Comparison of ENCODE assay signal across 9 cellular contexts in the genomic region with DNA sequence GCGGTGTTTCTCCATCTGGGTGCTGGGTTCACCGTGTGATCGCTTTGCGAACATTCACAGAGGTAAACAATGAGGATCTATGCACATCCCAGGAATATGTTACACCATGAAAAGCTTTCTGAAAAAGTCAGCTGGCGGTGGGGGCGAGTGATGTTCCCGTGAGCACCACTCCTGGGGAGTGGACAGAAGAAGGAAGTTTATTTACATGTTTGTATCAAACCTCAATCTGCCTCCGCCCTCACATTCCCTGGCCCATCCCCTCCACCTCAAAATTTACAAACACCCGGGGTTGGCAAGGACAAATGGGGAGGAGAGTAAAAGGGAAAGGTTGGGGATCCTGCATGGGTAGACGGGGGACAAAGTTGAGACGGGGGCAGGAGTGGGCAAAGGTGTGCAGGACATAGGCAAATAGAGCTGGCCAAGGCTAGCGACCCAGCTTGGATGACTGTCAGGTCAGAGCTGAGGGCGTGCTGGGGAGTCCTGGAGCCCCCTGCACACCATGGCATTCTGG. TPM values are rescaled to one million over a fixed set of nuclear protein-coding genes. Genes with fewer than 3 reads are reported as not detected.
DNase-seq lines count a peak whose midpoint lies in the region; ATAC-seq and TF ChIP-seq lines count a peak whose summit lies in the region.
"Had no signal": no experiment of that assay in that cellular context is flagged by ENCODE, and none has a peak within 500 bp of the region (broad histone marks: within the 10 kb centered on the region; RNA-seq: fewer than 3 reads in every experiment).

No MANE protein-coding gene starts in this region.

- H3K27me3 Mint-ChIP-seq in GM23338 (ENCODE audit: insufficient read depth, low read depth, poor library complexity), result peaks cover 15% of the 10 kb centered on the region

- H2AFZ ChIP-seq in GM23338 (no peak overlapping the region), hepatocyte (no peak overlapping the region)

- peaks cover 54% of the 10 kb centered on the region for H3K4me1 ChIP-seq in GM23338 (ENCODE audit: insufficient read depth)
- H3K4me1 ChIP-seq in adrenal gland (replicated peaks in 1 of 2), result peaks cover 50 to 85% of the 10 kb centered on the region in 2 donors
- H3K4me1 ChIP-seq in hepatocyte (ENCODE audit: insufficient read depth), result peaks cover 48% of the 10 kb centered on the region
- peaks cover 80% of the 10 kb centered on the region for H3K4me1 ChIP-seq in skeletal muscle satellite cell (ENCODE audit: control insufficient read depth, insufficient read depth, low read length)

- ATAC-seq in GM23338 (no peak), HG02938 (IDR thresholded peaks at IDR 0.05; ENCODE audit: unreplicated experiment) (no peak)

- peaks cover 33% of the 10 kb centered on the region for H3K4me1 Mint-ChIP-seq in GM23338

- H3K4me2 ChIP-seq in GM23338 (peak overlapping the region; percentile 50; the same call in 1 of the 2 replicates), hepatocyte (peak overlapping the region; percentile 82), skeletal muscle satellite cell (ENCODE audit: low read length) (peak overlapping the region; percentile 92)

- WGBS in adrenal gland, 4 donors, result 31 to 37% (median 35%) methylated on average over 13 of the region's 13 CpGs
- WGBS in hepatocyte (ENCODE audit: low lambda C conversion rate, missing lambda C conversion rate), result 50% methylated on average over 13 of the region's 13 CpGs

- H3K9me3 ChIP-seq in adrenal gland (replicated peaks in 1 of 3), result no peaks in the 10 kb centered on the region
- H3K9me3 ChIP-seq in hepatocyte (ENCODE audit: low read depth), result no peaks in the 10 kb centered on the region
- H3K9me3 ChIP-seq in skeletal muscle satellite cell (replicated peaks; ENCODE audit: low read length), result no peaks in the 10 kb centered on the region

- peak overlapping the region; percentile 43; the same call in 1 of the 3 replicates for H3K4me3 Mint-ChIP-seq in GM23338

- H3K9me2 ChIP-seq in GM23338 (ENCODE audit: insufficient read depth) (no peaks in the 10 kb centered on the region), hepatocyte (replicated peaks; ENCODE audit: insufficient read depth) (no peaks in the 10 kb centered on the region)

- peak overlapping the region; percentile 97 for H3K9ac ChIP-seq in skeletal muscle satellite cell (ENCODE audit: low read depth, low read length)

- intact Hi-C loops in adrenal gland (cut with DNase I), result loop anchor here (5.0 to 10.0 kb wide), 3 partner anchors 47 to 200 kb away; partner anchors contain the start of genes GAPDH (in 1 of the 2) and LTBR (in 1 of the 2)

- TF ChIP-seq CTCF in GM23338 (conservative IDR thresholded peaks at IDR 0.05; ENCODE audit: low read depth in 2 of 2), result no peak
- no peak for TF ChIP-seq CTCF in adrenal gland (IDR thresholded peaks at IDR 0.05)
- TF ChIP-seq CTCF in hepatocyte (IDR thresholded peaks at IDR 0.05; ENCODE audit: poor library complexity), result no peak

- DNase-seq in GM23338 (ENCODE audit: low spot score), result no peak
- no peak for DNase-seq in adrenal gland
- DNase-seq in hepatocyte (ENCODE audit: low spot score), result no peak
- no peak for DNase-seq in amniotic stem cell (lab: John Stamatoyannopoulos, UW)
- DNase-seq in DMS 273 treated with DMSO at 0.1 percent for 48 hours (lab: John Stamatoyannopoulos, UW), result no peak
- DNase-seq in RPMI8226, result no peak
- DNase-seq: NCI-H2081 had no signal

- H3F3A ChIP-seq in GM23338 (replicated peaks; ENCODE audit: low read depth), result peaks cover 34% of the 10 kb centered on the region

- no peaks in the 10 kb centered on the region for H3K9me3 Mint-ChIP-seq in GM23338

- no peaks in the 10 kb centered on the region for H3K27me3 ChIP-seq in GM23338 (ENCODE audit: insufficient read depth)
- no peaks in the 10 kb centered on the region for H3K27me3 ChIP-seq in adrenal gland
- H3K27me3 ChIP-seq in hepatocyte, result no peaks in the 10 kb centered on the region
- no peaks in the 10 kb centered on the region for H3K27me3 ChIP-seq in skeletal muscle satellite cell (ENCODE audit: control insufficient read depth, insufficient read depth, low read length)

- H3K36me3 ChIP-seq in GM23338 (ENCODE audit: insufficient read depth) (peaks cover 19% of the 10 kb centered on the region; the same call in 1 of the 2 replicates), adrenal gland (replicated peaks in 1 of 2) (peaks cover 0 to 48% of the 10 kb centered on the region in 2 donors), hepatocyte (replicated peaks; ENCODE audit: insufficient read depth, low read depth) (peaks cover 4% of the 10 kb centered on the region), skeletal muscle satellite cell (ENCODE audit: insufficient read depth, low read length) (peaks cover 75% of the 10 kb centered on the region)

- H3K4me3 ChIP-seq in GM23338 (peak overlapping the region; percentile 43; the same call in 1 of the 2 replicates), adrenal gland (peak overlapping the region in 1 of 4 donors; percentile 93), hepatocyte (no peak overlapping the region), skeletal muscle satellite cell (ENCODE audit: low read length) (peak overlapping the region; percentile 66)

- H3K36me3 Mint-ChIP-seq in GM23338 (ENCODE audit: low read depth), result peaks cover 50% of the 10 kb centered on the region

- H3K27ac ChIP-seq in GM23338 (ENCODE audit: low read depth) (peak overlapping the region; percentile 98), adrenal gland (peak overlapping the region; percentile 90 to 98 (median 97)), hepatocyte (peak overlapping the region; percentile 99)

- 0 out of 2 replicates have a peak, but pooled peaks cover 3% of the 10 kb centered on the region for H4K20me1 ChIP-seq in GM23338 (replicated peaks; ENCODE audit: insufficient read depth)
- H4K20me1 ChIP-seq in hepatocyte (ENCODE audit: insufficient read depth, poor library complexity, severe bottlenecking), result peaks cover 20% of the 10 kb centered on the region

- H3K27ac Mint-ChIP-seq in GM23338, result no peak overlapping the region; the same call in 1 of the 2 replicates

- TF ChIP-seq POLR2A in adrenal gland (IDR thresholded peaks at IDR 0.05), result no peak

- H3K79me2 ChIP-seq in GM23338 (replicated peaks; ENCODE audit: insufficient read depth) (peaks cover 53% of the 10 kb centered on the region), hepatocyte (peaks cover 75% of the 10 kb centered on the region)

TF ChIP-seq in GM23338, 12 proteins besides CTCF, POLR2A, EP300 and RAD21:
- no peak for TF ChIP-seq EZH2phosphoT487 (IDR thresholded peaks at IDR 0.05; ENCODE audit: unreplicated experiment)

RNA-seq across cellular contexts. Expression of gene TNFRSF1A, which starts 6.9 kb away (rescaled TPM):
- 36.7 and 43.4 TPM in 2 replicates for total RNA-seq in GM23338 (2014; rRNA removed; shearing (Covaris generic))
- polyA plus RNA-seq in GM23338 (2016; fragmentation: Nextera tagmentation; extraction: Ambion mirVana), result 24.3 and 28.5 TPM in 2 replicates
- total RNA-seq in adrenal gland, result 100 to 1,000 TPM; 181 to 386 (median 262) TPM
- 100 to 1,000 TPM in 2 of 3 donors, 10 to 100 TPM in 1; 91.8 to 167 (median 160) TPM for polyA plus RNA-seq in adrenal gland
- total RNA-seq in hepatocyte, result 110 and 147 TPM in 2 replicates
- 168 and 188 TPM in 2 replicates for polyA plus RNA-seq in hepatocyte
- total RNA-seq in skeletal muscle satellite cell (2012; rRNA removed), result 173 and 205 TPM in 2 replicates

RNA-seq across cellular contexts. Expression of gene PLEKHG6, which starts 24.5 kb away (rescaled TPM):
- 21.3 and 174 TPM in 2 replicates for total RNA-seq in GM23338 (2014; rRNA removed; shearing (Covaris generic))
- 15.7 and 18.0 TPM in 2 replicates for polyA plus RNA-seq in GM23338 (2016; fragmentation: Nextera tagmentation; extraction: Ambion mirVana)
- total RNA-seq in adrenal gland, result 1 to 10 TPM in 2 of 8 donors, under 1 TPM in 5, not detected in 1; 0.23 to 1.9 (median 0.51) TPM
- polyA plus RNA-seq in adrenal gland, result 1 to 10 TPM in 1 of 3 donors, under 1 TPM in 1, not detected in 1; 0.32 to 5.8 TPM
- total RNA-seq in hepatocyte, result 36.3 and 85.7 TPM in 2 replicates
- 43.6 and 52.2 TPM in 2 replicates for polyA plus RNA-seq in hepatocyte
- not detected in 2 replicates for total RNA-seq in skeletal muscle satellite cell (2012; rRNA removed)

RNA-seq across cellular contexts. Expression of gene SCNN1A, which starts 40.4 kb away (rescaled TPM):
- total RNA-seq in GM23338 (2014; rRNA removed; shearing (Covaris generic)), result 125 and 134 TPM in 2 replicates
- polyA plus RNA-seq in GM23338 (2016; fragmentation: Nextera tagmentation; extraction: Ambion mirVana) (34.0 and 37.1 TPM in 2 replicates), adrenal gland (1 to 10 TPM; 4.3 to 5.3 (median 5.1) TPM), hepatocyte (28.4 and 30.0 TPM in 2 replicates)
- total RNA-seq in adrenal gland (10 to 100 TPM in 7 of 8 donors, 1 to 10 TPM in 1; 7.6 to 38.0 (median 17.3) TPM), hepatocyte (21.7 and 28.6 TPM in 2 replicates)
- 0.87 and 1.3 TPM in 2 replicates for total RNA-seq in skeletal muscle satellite cell (2012; rRNA removed)

RNA-seq across cellular contexts. Expression of gene LTBR, which starts 49.0 kb away (rescaled TPM):
- total RNA-seq in GM23338 (2014; rRNA removed; shearing (Covaris generic)), result 6.8 and 7.1 TPM in 2 replicates
- polyA plus RNA-seq in GM23338 (2016; fragmentation: Nextera tagmentation; extraction: Ambion mirVana) (6.1 and 10.5 TPM in 2 replicates), adrenal gland (100 to 1,000 TPM in 2 of 3 donors, 10 to 100 TPM in 1; 71.0 to 165 (median 119) TPM), hepatocyte (75.2 and 79.8 TPM in 2 replicates)
- total RNA-seq in adrenal gland (100 to 1,000 TPM; 108 to 295 (median 174) TPM), hepatocyte (35.4 and 42.4 TPM in 2 replicates)
- 75.8 and 97.8 TPM in 2 replicates for total RNA-seq in skeletal muscle satellite cell (2012; rRNA removed)
